In the genomic region with DNA sequence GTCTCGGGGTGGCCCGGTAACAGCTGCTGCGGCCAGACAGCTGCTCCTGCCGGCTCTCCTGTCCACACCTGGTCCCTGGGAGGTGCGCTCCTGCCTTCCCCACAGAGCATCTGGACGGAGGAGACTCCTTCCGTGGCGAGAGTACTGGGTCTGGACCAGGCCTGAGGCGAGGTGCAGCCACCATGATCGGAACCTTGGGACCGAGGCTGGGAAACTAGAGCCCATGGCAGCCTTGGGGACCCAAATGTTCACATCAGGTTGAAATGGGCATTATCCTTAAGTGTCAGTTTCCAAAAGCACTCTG, we compare ENCODE assay signal across 9 cellular contexts. TPM values are rescaled to one million over a fixed set of nuclear protein-coding genes. Genes with fewer than 3 reads are reported as not detected.
DNase-seq lines count a peak whose midpoint lies in the region; ATAC-seq, FAIRE-seq and TF ChIP-seq lines count a peak whose summit lies in the region.
"Had no signal": no experiment of that assay in that cellular context is flagged by ENCODE, and none has a peak within 500 bp of the region (broad histone marks: within the 10 kb centered on the region; RNA-seq: fewer than 3 reads in every experiment).

No MANE protein-coding gene starts in this region.

- peak overlapping the region; percentile 95 to 98 for H3K27ac Mint-ChIP-seq in activated naive CD4-positive, alpha-beta T cell treated with anti-CD3 and anti-CD28 coated beads, Interleukin-2, amount 50 U/mL, for 72 hours
- peak overlapping the region; percentile 76 for H3K27ac Mint-ChIP-seq in stimulated activated naive B cell treated with anti-CD40 and anti-IgM and Interleukin-4, amounts not matched to agents 10 μg/mL and 1 μg/mL and 100 μg/mL, for 72 hours

- H3K27me3 Mint-ChIP-seq in stimulated activated naive B cell treated with anti-CD40 and anti-IgM and Interleukin-4, amounts not matched to agents 10 μg/mL and 1 μg/mL and 100 μg/mL, for 72 hours = no peaks in the 10 kb centered on the region

- no peak for DNase-seq in activated naive CD4-positive, alpha-beta T cell treated with anti-CD3 and anti-CD28 coated beads, Interleukin-2, amount 50 U/mL, for 72 hours (ENCODE audit: low spot score in 2 of 2)
- no peak for DNase-seq in stimulated activated naive B cell treated with anti-CD40 and anti-IgM and Interleukin-4, amounts not matched to agents 10 μg/mL and 1 μg/mL and 100 μg/mL, for 72 hours
- DNase-seq in NCI-H446 (lab: John Stamatoyannopoulos, UW) = no peak
- no peak for DNase-seq in urothelium cell line (ENCODE audit: low spot score)

- peaks cover 28 to 35% of the 10 kb centered on the region in 2 donors for H3K36me3 Mint-ChIP-seq in activated naive CD4-positive, alpha-beta T cell treated with anti-CD3 and anti-CD28 coated beads, Interleukin-2, amount 50 U/mL, for 72 hours
- peaks cover 11 to 16% of the 10 kb centered on the region in 2 donors for H3K36me3 Mint-ChIP-seq in stimulated activated naive B cell treated with anti-CD40 and anti-IgM and Interleukin-4, amounts not matched to agents 10 μg/mL and 1 μg/mL and 100 μg/mL, for 72 hours

- H3K9ac ChIP-seq in iPS-15b (ENCODE audit: low read depth, low read length) = peak overlapping the region; percentile 94

- ATAC-seq in HG03045 (IDR thresholded peaks at IDR 0.05; ENCODE audit: unreplicated experiment) (peak; percentile 37), HG03342 (IDR thresholded peaks at IDR 0.05; ENCODE audit: unreplicated experiment) (no peak)
- ATAC-seq in activated naive CD4-positive, alpha-beta T cell treated with anti-CD3 and anti-CD28 coated beads, Interleukin-2, amount 50 U/mL, for 72 hours = peak; percentile 19 to 26
- ATAC-seq in stimulated activated naive B cell treated with anti-CD40 and anti-IgM and Interleukin-4, amounts not matched to agents 10 μg/mL and 1 μg/mL and 100 μg/mL, for 72 hours (replicated peaks) = no peak

- H3K9me3 ChIP-seq in iPS-15b (ENCODE audit: control insufficient read depth, insufficient read depth, low read length) = no peaks in the 10 kb centered on the region

- no peak for TF ChIP-seq CTCF in GM12875 (IDR thresholded peaks at IDR 0.05; ENCODE audit: borderline replicate concordance, insufficient read depth, low read depth, low read length)

- no peak for FAIRE-seq in urothelium cell line (lab: Jason Lieb, UNC)
- FAIRE-seq: TTC549 had no signal

- peaks cover 10% of the 10 kb centered on the region for H3K4me1 ChIP-seq in iPS-15b (ENCODE audit: control insufficient read depth, insufficient read depth, low read length)

- H3K36me3 ChIP-seq in iPS-15b (ENCODE audit: control insufficient read depth, insufficient read depth, low read length) = no peaks in the 10 kb centered on the region

- H3K4me3 Mint-ChIP-seq in stimulated activated naive B cell treated with anti-CD40 and anti-IgM and Interleukin-4, amounts not matched to agents 10 μg/mL and 1 μg/mL and 100 μg/mL, for 72 hours = peak overlapping the region; percentile 90 to 97

- H3K9me3 Mint-ChIP-seq in activated naive CD4-positive, alpha-beta T cell treated with anti-CD3 and anti-CD28 coated beads, Interleukin-2, amount 50 U/mL, for 72 hours = peaks cover 0 to 11% of the 10 kb centered on the region in 2 donors
- H3K9me3 Mint-ChIP-seq in stimulated activated naive B cell treated with anti-CD40 and anti-IgM and Interleukin-4, amounts not matched to agents 10 μg/mL and 1 μg/mL and 100 μg/mL, for 72 hours = peaks cover 2 to 3% of the 10 kb centered on the region in 2 donors

- peak overlapping the region; percentile 83 for H3K4me3 ChIP-seq in GM12875 (ENCODE audit: low read depth, low read length)
- peak overlapping the region; percentile 92 for H3K4me3 ChIP-seq in iPS-15b (ENCODE audit: low read depth, low read length)

- H3K27me3 ChIP-seq in iPS-15b (ENCODE audit: control insufficient read depth, insufficient read depth, low read length) = no peaks in the 10 kb centered on the region

- peaks cover 21 to 29% of the 10 kb centered on the region in 2 donors for H3K4me1 Mint-ChIP-seq in stimulated activated naive B cell treated with anti-CD40 and anti-IgM and Interleukin-4, amounts not matched to agents 10 μg/mL and 1 μg/mL and 100 μg/mL, for 72 hours

RNA-seq across cellular contexts. Expression of a gene that starts 0.6 kb away (rescaled TPM):
- total RNA-seq in activated naive CD4-positive, alpha-beta T cell treated with anti-CD3 and anti-CD28 coated beads, Interleukin-2, amount 50 U/mL, for 72 hours = 10 to 100 TPM; 63.4 to 64.7 TPM

Comparison
In these comparisons a context has a peak if more than half of its experiments do, and no peak if none do; other contexts are left out.
1. ATAC-seq: peak in HG03045 (single experiment) and activated naive CD4-positive, alpha-beta T cell treated with anti-CD3 and anti-CD28 coated beads, Interleukin-2, amount 50 U/mL, for 72 hours (2 of 2); none in stimulated activated naive B cell treated with anti-CD40 and anti-IgM and Interleukin-4, amounts not matched to agents 10 μg/mL and 1 μg/mL and 100 μg/mL, for 72 hours (0 of 2) and HG03342 (single experiment).